Comparison of ENCODE assay signal across 9 cellular contexts in genomic region chr4:74365761-74366160, GRCh38. TPM values are rescaled to one million over a fixed set of nuclear protein-coding genes. Genes with fewer than 3 reads are reported as not detected.
A peak's percentile ranks its signal among the peaks of the same experiment; 100 is the strongest.
DNase-seq lines count a peak whose midpoint lies in the region; ATAC-seq and TF ChIP-seq lines count a peak whose summit lies in the region.
"Had no signal": no experiment of that assay in that cellular context is flagged by ENCODE, and none has a peak within 500 bp of the region (broad histone marks: within the 10 kb centered on the region; RNA-seq: fewer than 3 reads in every experiment).

No MANE protein-coding gene starts in this region.

- H3K4me1 Mint-ChIP-seq in GM23338, result peaks cover 9% of the 10 kb centered on the region; the same call in 2 of the 3 replicates

- peak overlapping the region; percentile 44; the same call in 1 of the 2 replicates for H2AFZ ChIP-seq in GM23338

- peaks cover 15% of the 10 kb centered on the region for H3K27me3 Mint-ChIP-seq in GM23338 (ENCODE audit: insufficient read depth, low read depth, poor library complexity)

- H3K27me3 ChIP-seq in GM23338 (ENCODE audit: insufficient read depth) (peaks cover 28% of the 10 kb centered on the region), RWPE2 (ENCODE audit: insufficient read depth, poor library complexity, severe bottlenecking) (no peaks in the 10 kb centered on the region)

- H3K4me2 ChIP-seq in GM23338, result peak overlapping the region; percentile 89

- no peaks in the 10 kb centered on the region for H3K36me3 ChIP-seq in GM23338 (ENCODE audit: insufficient read depth)
- H3K36me3 ChIP-seq in RWPE2 (ENCODE audit: low read depth), result peaks cover 40% of the 10 kb centered on the region

- no peaks in the 10 kb centered on the region for H3K9me3 ChIP-seq in RWPE2 (ENCODE audit: severe bottlenecking)

- no peaks in the 10 kb centered on the region for H3F3A ChIP-seq in GM23338 (replicated peaks; ENCODE audit: low read depth)

- H3K4me3 ChIP-seq in GM23338 (peak overlapping the region; percentile 83), RWPE2 (ENCODE audit: severe bottlenecking) (peak overlapping the region; percentile 62), retinal pigment epithelial cell (ENCODE audit: low read length) (peak overlapping the region; percentile 55)

- intact Hi-C loops in Right ventricle myocardium superior (cut with DNase I), result no loop called here

- H3K9me3 Mint-ChIP-seq in GM23338, result no peaks in the 10 kb centered on the region

- ATAC-seq in GM23338 (peak; percentile 77), RWPE2 (ENCODE audit: low read depth) (peak; percentile 11; the same call in 1 of the 3 replicates), Right ventricle myocardium superior (ENCODE audit: poor library complexity) (peak; percentile 52), HG03095 (IDR thresholded peaks at IDR 0.05; ENCODE audit: unreplicated experiment) (no peak), HG02759 (IDR thresholded peaks at IDR 0.05; ENCODE audit: unreplicated experiment) (no peak)

- H3K4me3 Mint-ChIP-seq in GM23338, result peak overlapping the region; percentile 81

- H3K4me1 ChIP-seq in GM23338 (ENCODE audit: insufficient read depth), result peaks cover 7% of the 10 kb centered on the region
- H3K4me1 ChIP-seq in RWPE2 (ENCODE audit: insufficient read depth, poor library complexity, severe bottlenecking), result peaks cover 47% of the 10 kb centered on the region

- H3K79me2 ChIP-seq in GM23338 (replicated peaks; ENCODE audit: insufficient read depth), result no peaks in the 10 kb centered on the region

- H3K9me2 ChIP-seq in GM23338 (ENCODE audit: insufficient read depth), result no peaks in the 10 kb centered on the region

- H3K27ac ChIP-seq in GM23338 (ENCODE audit: low read depth) (no peak overlapping the region), RWPE2 (ENCODE audit: poor library complexity, severe bottlenecking) (peak overlapping the region; percentile 99)

- no peaks in the 10 kb centered on the region for H3K36me3 Mint-ChIP-seq in GM23338 (ENCODE audit: low read depth)

- no peak for TF ChIP-seq CTCF in GM23338 (conservative IDR thresholded peaks at IDR 0.05; ENCODE audit: low read depth in 2 of 2)
- TF ChIP-seq CTCF in RWPE2 (IDR thresholded peaks at IDR 0.05; ENCODE audit: poor library complexity, severe bottlenecking), result no peak
- no peak for TF ChIP-seq CTCF in retinal pigment epithelial cell (conservative IDR thresholded peaks at IDR 0.05; ENCODE audit: low read depth, low read length)

- H4K20me1 ChIP-seq in GM23338 (replicated peaks; ENCODE audit: insufficient read depth), result no peaks in the 10 kb centered on the region

- no peak overlapping the region for H3K27ac Mint-ChIP-seq in GM23338

- DNase-seq in GM23338 (ENCODE audit: low spot score) (peak; percentile 54), RWPE2 (ENCODE audit: low spot score) (no peak), Right ventricle myocardium superior (no peak), retinal pigment epithelial cell (ENCODE audit: low read depth) (no peak), NOMO-1 treated with dmso at 0.1 percent for 144 hours (lab: John Stamatoyannopoulos, UW; ENCODE audit: unreplicated experiment) (no peak)
- DNase-seq in effector CD8-positive, alpha-beta T cell (lab: John Stamatoyannopoulos, UW), result no peak

TF ChIP-seq in GM23338, 12 proteins besides CTCF, POLR2A, EP300 and RAD21:
- TF ChIP-seq ZNF114 (CRISPR knock-in tag; IDR thresholded peaks at IDR 0.05) (no peak), EZH2phosphoT487 (IDR thresholded peaks at IDR 0.05; ENCODE audit: unreplicated experiment) (no peak), JUNB (IDR thresholded peaks at IDR 0.05; ENCODE audit: unreplicated experiment) (no peak)

RNA-seq across cellular contexts. Expression of gene EREG, which starts 0.8 kb away (rescaled TPM):
- total RNA-seq in GM23338 (2014; rRNA removed; shearing (Covaris generic)), result 4.2 TPM in 1 of 2 replicates, not detected in the other
- polyA plus RNA-seq in GM23338 (2016; fragmentation: Nextera tagmentation; extraction: Ambion mirVana), result not detected in 2 replicates
- not detected for total RNA-seq in Right ventricle myocardium superior

RNA-seq across cellular contexts. Expression of gene EPGN, which starts 57.5 kb away (rescaled TPM):
- not detected in 2 replicates for total RNA-seq in GM23338 (2014; rRNA removed; shearing (Covaris generic))
- polyA plus RNA-seq in GM23338 (2016; fragmentation: Nextera tagmentation; extraction: Ambion mirVana), result not detected in 2 replicates
- total RNA-seq in Right ventricle myocardium superior, result not detected
- total RNA-seq: M059J had no signal

Comparison
In these comparisons a context has a peak if more than half of its experiments do, and no peak if none do; other contexts are left out.
1. ATAC-seq: peak in GM23338 (single experiment), RWPE2 (single experiment) and Right ventricle myocardium superior (single experiment); none in HG03095 (single experiment) and HG02759 (single experiment).
2. Peak in every context shown above with its lines, with median percentiles within 50 percentile points of each other: H3K4me3 ChIP-seq.